Comparison of ENCODE assay signal across 1 cellular context in the genomic region with DNA sequence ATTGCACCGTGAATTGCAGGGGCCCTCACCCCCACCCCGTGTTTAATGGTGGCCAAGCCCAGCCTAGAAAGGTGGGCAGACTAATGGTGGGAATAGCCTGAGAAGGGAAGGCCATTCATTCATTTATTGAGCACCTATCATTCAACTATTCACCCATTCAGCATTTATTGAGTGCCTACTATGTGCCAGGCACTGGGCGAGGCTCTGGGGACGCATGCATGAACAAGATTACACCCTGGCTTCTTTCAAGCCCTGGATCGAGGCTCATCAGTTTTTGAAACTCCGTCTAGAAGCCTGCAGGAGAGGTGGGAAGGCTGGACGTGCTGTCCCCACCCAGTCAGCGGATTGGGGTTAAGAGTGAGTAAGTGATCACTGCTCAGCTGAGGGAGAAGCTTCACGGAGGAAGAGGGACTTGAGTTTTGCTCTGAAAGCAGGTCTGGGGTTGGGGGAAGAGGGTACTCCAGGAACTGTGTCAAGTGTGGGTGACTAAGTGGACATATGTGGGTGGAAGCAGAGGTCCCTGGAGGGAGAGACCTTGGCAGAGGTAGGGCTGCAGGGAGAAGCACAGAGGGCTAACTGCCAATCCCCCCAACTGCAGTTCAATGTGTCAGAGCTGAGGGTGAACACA.
TF ChIP-seq lines count a peak whose summit lies in the region.

No MANE protein-coding gene starts in this region.

TF ChIP-seq in IMR-90, 13 proteins besides CTCF, POLR2A, EP300 and RAD21 (continued from another document):
- TF ChIP-seq ELK1 (IDR thresholded peaks at IDR 0.05; ENCODE audit: borderline replicate concordance, low read depth, low read length), result no peak
- no peak for TF ChIP-seq FOS (IDR thresholded peaks at IDR 0.05; ENCODE audit: low read depth, low read length)
- TF ChIP-seq CEBPB (IDR thresholded peaks at IDR 0.05; ENCODE audit: low read depth, low read length), result no peak
- no peak for TF ChIP-seq BHLHE40 (IDR thresholded peaks at IDR 0.05; ENCODE audit: low read depth, low read length)
- no peak for TF ChIP-seq CHD1 (IDR thresholded peaks at IDR 0.05; ENCODE audit: low read depth, low read length)
